ENCODE assay signal across 1 cellular context in the genomic region with DNA sequence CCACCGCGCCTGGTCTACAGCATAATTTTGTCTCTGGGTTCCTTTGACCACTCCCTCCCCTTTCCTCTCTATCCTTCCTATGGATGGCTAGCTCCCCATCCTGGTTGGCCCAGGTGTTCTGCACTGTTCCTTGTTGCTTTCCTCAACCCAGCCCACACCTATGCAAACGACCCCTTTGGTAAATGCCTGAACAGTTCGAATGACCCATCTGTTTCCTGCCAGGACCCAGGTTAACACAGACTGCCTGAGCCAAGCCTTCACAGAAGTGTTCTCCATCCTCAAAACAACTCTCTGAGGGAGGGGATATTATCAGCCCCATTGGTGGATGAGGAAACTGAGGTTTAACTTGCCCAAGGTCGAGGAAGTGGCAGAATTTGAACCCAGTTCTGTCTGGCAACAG.
TF ChIP-seq lines count a peak whose summit lies in the region.

No MANE protein-coding gene starts in this region.

TF ChIP-seq in K562, 482 proteins besides CTCF, POLR2A, EP300 and RAD21 (continued from another document):
- TF ChIP-seq, protein P1, sequence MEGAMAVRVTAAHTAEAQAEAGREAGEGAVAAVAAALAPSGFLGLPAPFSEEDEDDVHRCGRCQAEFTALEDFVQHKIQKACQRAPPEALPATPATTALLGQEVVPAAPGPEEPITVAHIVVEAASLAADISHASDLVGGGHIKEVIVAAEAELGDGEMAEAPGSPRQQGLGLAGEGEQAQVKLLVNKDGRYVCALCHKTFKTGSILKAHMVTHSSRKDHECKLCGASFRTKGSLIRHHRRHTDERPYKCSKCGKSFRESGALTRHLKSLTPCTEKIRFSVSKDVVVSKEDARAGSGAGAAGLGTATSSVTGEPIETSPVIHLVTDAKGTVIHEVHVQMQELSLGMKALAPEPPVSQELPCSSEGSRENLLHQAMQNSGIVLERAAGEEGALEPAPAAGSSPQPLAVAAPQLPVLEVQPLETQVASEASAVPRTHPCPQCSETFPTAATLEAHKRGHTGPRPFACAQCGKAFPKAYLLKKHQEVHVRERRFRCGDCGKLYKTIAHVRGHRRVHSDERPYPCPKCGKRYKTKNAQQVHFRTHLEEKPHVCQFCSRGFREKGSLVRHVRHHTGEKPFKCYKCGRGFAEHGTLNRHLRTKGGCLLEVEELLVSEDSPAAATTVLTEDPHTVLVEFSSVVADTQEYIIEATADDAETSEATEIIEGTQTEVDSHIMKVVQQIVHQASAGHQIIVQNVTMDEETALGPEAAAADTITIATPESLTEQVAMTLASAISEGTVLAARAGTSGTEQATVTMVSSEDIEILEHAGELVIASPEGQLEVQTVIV (CRISPR knock-in tag; IDR thresholded peaks at IDR 0.05; ENCODE audit: borderline replicate concordance) = no peak
- TF ChIP-seq ZNF79 (CRISPR knock-in tag; IDR thresholded peaks at IDR 0.05; ENCODE audit: low read depth) = no peak
- TF ChIP-seq ZFP1 (CRISPR knock-in tag; IDR thresholded peaks at IDR 0.05) = no peak
- TF ChIP-seq ZKSCAN8 (CRISPR knock-in tag; IDR thresholded peaks at IDR 0.05) = no peak
